In genomic region chr18:11607897-11608296, GRCh38 we compare ENCODE assay signal across 40 cellular contexts. TPM values are rescaled to one million over a fixed set of nuclear protein-coding genes. Genes with fewer than 3 reads are reported as not detected.
DNase-seq lines count a peak whose midpoint lies in the region; ATAC-seq, FAIRE-seq and TF ChIP-seq lines count a peak whose summit lies in the region.
"Had no signal": no experiment of that assay in that cellular context is flagged by ENCODE, and none has a peak within 500 bp of the region (broad histone marks: within the 10 kb centered on the region; RNA-seq: fewer than 3 reads in every experiment).

No MANE protein-coding gene starts in this region.

- peaks cover 0 to 8% of the 10 kb centered on the region in 2 experiments; a peak in 2 of 5 replicates for H3K27me3 ChIP-seq in HepG2 (ENCODE audit: control insufficient read depth in 1 of 2, insufficient read depth in 2 of 2, low read length in 2 of 2)
- H3K27me3 ChIP-seq in right lobe of liver = no peaks in the 10 kb centered on the region
- H3K27me3 ChIP-seq in H1 (replicated peaks in 1 of 4; ENCODE audit: control insufficient read depth in 3 of 4, extremely low read depth in 1 of 4, insufficient read depth in 3 of 4, low read length in 3 of 4) = no peaks in the 10 kb centered on the region
- H3K27me3 ChIP-seq: adrenal gland, brain microvascular endothelial cell, suprapubic skin had no signal

- no peak overlapping the region for H2AK5ac ChIP-seq in H1 (ENCODE audit: low read depth, low read length)

- H3K4me1 ChIP-seq in HepG2 (ENCODE audit: insufficient read depth, low read length) (no peaks in the 10 kb centered on the region), right lobe of liver (no peaks in the 10 kb centered on the region), H1 (replicated peaks in 1 of 4; ENCODE audit: control insufficient read depth in 3 of 4, insufficient read depth in 4 of 4, low read length in 3 of 4) (no peaks in the 10 kb centered on the region)
- H3K4me1 ChIP-seq: adrenal gland, suprapubic skin had no signal

- no peaks in the 10 kb centered on the region for H3K79me2 ChIP-seq in HepG2 (ENCODE audit: insufficient read depth, low read length)
- no peaks in the 10 kb centered on the region for H3K79me2 ChIP-seq in H1 (ENCODE audit: control insufficient read depth in 1 of 2, insufficient read depth in 2 of 2, low read length in 2 of 2)

- H4K91ac ChIP-seq in H1 (replicated peaks; ENCODE audit: insufficient read length, low read length) = no peak overlapping the region

- no peak overlapping the region for H3K56ac ChIP-seq in H1 (replicated peaks; ENCODE audit: insufficient read length, low read depth, low read length)

- no peak overlapping the region for H2AFZ ChIP-seq in HepG2 (ENCODE audit: low read length)
- H2AFZ ChIP-seq in H1 (ENCODE audit: low read length) = no peak overlapping the region

- FAIRE-seq in HepG2 (lab: Jason Lieb, UNC) (no peak), H1 (lab: Jason Lieb, UNC) (no peak)
- FAIRE-seq: A204.1, colon, H54, HTR-8/SVneo, keratinocyte had no signal

- ATAC-seq in HepG2 (no peak), right lobe of liver (no peak), HG02840 (IDR thresholded peaks at IDR 0.05; ENCODE audit: low FRiP score, unreplicated experiment) (no peak), HG03175 (IDR thresholded peaks at IDR 0.05; ENCODE audit: unreplicated experiment) (no peak)
- ATAC-seq: left ventricle myocardium superior; naive thymus-derived CD4-positive, alpha-beta T cell; Panc1 had no signal

- no peak overlapping the region for H2BK15ac ChIP-seq in H1 (ENCODE audit: low read length)

- H3K9ac ChIP-seq in HepG2 (ENCODE audit: insufficient read depth, low read depth, low read length) = no peak overlapping the region
- H3K9ac ChIP-seq in H1 (replicated peaks in 1 of 4; ENCODE audit: extremely low read depth in 1 of 4, low read depth in 3 of 4, low read length in 3 of 4) = no peak overlapping the region
- H3K9ac ChIP-seq: KMS-11 had no signal

- in situ Hi-C loops in HepG2 (cut with HindIII; ENCODE audit: extremely low pct_ligation_motif_present, low pct_unique_long_range_greater_than_20kb) = no loop called here

- no peak overlapping the region for H3K4ac ChIP-seq in H1 (replicated peaks; ENCODE audit: insufficient read length, low read depth, low read length)

- H2BK5ac ChIP-seq in H1 (ENCODE audit: low read depth, low read length) = no peak overlapping the region

- POLR2A ChIA-PET in HepG2 (lab: Yijun Ruan, JAX) = no interaction called here
- POLR2A ChIA-PET in H1 (lab: Charles Lee; ENCODE audit: partially characterized antibody) = no interaction called here

- intact Hi-C loops in HepG2 (cut with micrococcal nuclease; ENCODE audit: unreplicated experiment) = no loop called here
- intact Hi-C loops in right lobe of liver (cut with DNase I) = no loop called here

- H3K18ac ChIP-seq in H1 (ENCODE audit: extremely low read depth, low read length) = no peak overlapping the region

- H4K5ac ChIP-seq in H1 (ENCODE audit: insufficient read length, low read depth, low read length) = no peak overlapping the region

- TF ChIP-seq RAD21 in HepG2 (CRISPR knock-in tag; IDR thresholded peaks at IDR 0.05) (no peak), H1 (IDR thresholded peaks at IDR 0.05 in 1 of 2, conservative IDR thresholded peaks at IDR 0.05 in 1 of 2; ENCODE audit: low read depth in 2 of 2, low read length in 2 of 2) (no peak)

- TF ChIP-seq EP300 in HepG2 (IDR thresholded peaks at IDR 0.05; ENCODE audit: low read depth in 2 of 2, low read length in 2 of 2) (no peak), HepG2 (CRISPR knock-in tag; IDR thresholded peaks at IDR 0.05; ENCODE audit: borderline replicate concordance) (no peak), H1 (IDR thresholded peaks at IDR 0.05; ENCODE audit: borderline replicate concordance in 1 of 2, low read depth in 2 of 2, low read length in 2 of 2) (no peak)

- no peak overlapping the region for H3K14ac ChIP-seq in H1 (ENCODE audit: insufficient read length)

- H2BK120ac ChIP-seq in H1 (replicated peaks; ENCODE audit: low read depth, low read length) = no peak overlapping the region

- H3K4me3 ChIP-seq in HepG2 (replicated peaks in 1 of 3; ENCODE audit: insufficient read depth in 1 of 3, low read depth in 2 of 3, low read length in 3 of 3) = no peak overlapping the region
- H3K4me3 ChIP-seq in right lobe of liver = no peak overlapping the region
- H3K4me3 ChIP-seq in H1 (ENCODE audit: extremely low read depth in 1 of 4, insufficient read depth in 2 of 4, low read depth in 3 of 4, low read length in 4 of 4) = no peak overlapping the region
- H3K4me3 ChIP-seq: adrenal gland, MG63, smooth muscle cell, suprapubic skin had no signal

- WGBS in HepG2 (ENCODE audit: low lambda C conversion rate) = 25% methylated on average over 2 of the region's 2 CpGs
- 50% methylated on average over 1 of the region's 2 CpGs for WGBS in right lobe of liver (ENCODE audit: insufficient coverage, low coverage, low lambda C conversion rate, missing lambda C conversion rate)
- whole genome bisulfite sequencing in H1 (ENCODE audit: extremely low coverage in 1 of 2, insufficient coverage in 1 of 2, insufficient read length in 1 of 2, insufficient replicate concordance in 2 of 2, low coverage in 1 of 2, low lambda C conversion rate in 2 of 2, missing lambda C conversion rate in 1 of 2), 2 experiments = 44% methylated on average over 2 of the region's 2 CpGs; no CpG with 5 or more reads in 1 of the 2 experiments

- H3K23ac ChIP-seq in H1 (ENCODE audit: insufficient read length) = no peak overlapping the region

- H3K79me1 ChIP-seq in H1 (ENCODE audit: low read depth, low read length) = no peaks in the 10 kb centered on the region

- H2BK20ac ChIP-seq in H1 (ENCODE audit: low read length) = no peak overlapping the region

- H3K23me2 ChIP-seq in H1 (ENCODE audit: low read depth, low read length) = no peaks in the 10 kb centered on the region

- DNase-seq in HepG2 (ENCODE audit: low spot score) = no peak
- DNase-seq in right lobe of liver = no peak
- DNase-seq in H1 (ENCODE audit: low read depth in 1 of 2, low spot score in 2 of 2) = no peak
- DNase-seq in midbrain (lab: John Stamatoyannopoulos, UW) = peak; percentile 19
- no peak for DNase-seq in SKM-1 (lab: John Stamatoyannopoulos, UW; ENCODE audit: unreplicated experiment)
- no peak for DNase-seq in effector CD8-positive, alpha-beta T cell (lab: John Stamatoyannopoulos, UW)
- DNase-seq: activated CD4-positive, alpha-beta memory T cell treated with anti-CD3 and anti-CD28 coated beads, Interleukin-2, amount 10 ng/mL, durations not matched to agents 7 days and 5 days; activated CD4-positive, CD25-positive, alpha-beta regulatory T cell treated with anti-CD3 and anti-CD28 coated beads, Interleukin-2, amount 50 U/mL, for 72 hours; activated CD8-positive, alpha-beta memory T cell treated with anti-CD3 and anti-CD28 coated beads, Interleukin-2, amount 50 U/mL, for 48 hours; activated naive CD4-positive, alpha-beta T cell treated with anti-CD3 and anti-CD28 coated beads for 36 hours; adrenal gland; AML-193; brain microvascular endothelial cell; CD4-positive, alpha-beta T cell; EL; erythroblast; left ventricle myocardium superior; MG63; naive thymus-derived CD4-positive, alpha-beta T cell; NCI-H1417 treated with DMSO at 0.1 percent for 48 hours; NCI-H2081; NCI-H226; NCI-H69; SIG-M5; stimulated activated naive CD4-positive, alpha-beta T cell treated with Interleukin-2 at 50 U/mL for 16 hours had no signal

- H4K8ac ChIP-seq in H1 (ENCODE audit: extremely low read depth, insufficient read depth, low read length) = no peak overlapping the region

- H3K27ac ChIP-seq in HepG2 (ENCODE audit: extremely low read length, insufficient read depth, low read length) = no peak overlapping the region
- H3K27ac ChIP-seq in right lobe of liver = no peak overlapping the region
- no peak overlapping the region for H3K27ac ChIP-seq in H1 (ENCODE audit: low read depth, low read length)
- H3K27ac ChIP-seq: adrenal gland, brain microvascular endothelial cell, KMS-11, suprapubic skin had no signal

- H4K20me1 ChIP-seq in HepG2 (ENCODE audit: insufficient read depth, low read length) = no peaks in the 10 kb centered on the region
- no peaks in the 10 kb centered on the region for H4K20me1 ChIP-seq in H1 (replicated peaks in 1 of 2; ENCODE audit: control insufficient read depth in 1 of 2, insufficient read depth in 2 of 2, low read length in 2 of 2)

- CTCF ChIA-PET in HepG2 (lab: Yijun Ruan, JAX; ENCODE audit: low intra/inter-chr PET ratio, low total read pairs) = no interaction called here
- CTCF ChIA-PET in H1 (lab: Charles Lee; ENCODE audit: partially characterized antibody) = no interaction called here

- H2BK12ac ChIP-seq in H1 (ENCODE audit: low read depth, low read length) = no peak overlapping the region

- no TSS peak for BruUV-seq in HepG2 (replicated peaks; lab: Mats Ljungman, UMichigan)

- TF ChIP-seq CTCF in HepG2 (CRISPR knock-in tag; IDR thresholded peaks at IDR 0.05) = no peak
- no peak for TF ChIP-seq CTCF in right lobe of liver (IDR thresholded peaks at IDR 0.05)
- TF ChIP-seq CTCF in H1 (IDR thresholded peaks at IDR 0.05; ENCODE audit: control extremely low read depth in 1 of 3, insufficient read depth in 1 of 3, low read depth in 1 of 3, low read length in 3 of 3) = no peak

- H3K4me2 ChIP-seq in HepG2 (ENCODE audit: low read depth, low read length) (no peak overlapping the region), H1 (ENCODE audit: insufficient read depth in 1 of 2, low read depth in 2 of 2, low read length in 2 of 2) (no peak overlapping the region)
- H3K4me2 ChIP-seq: KMS-11, smooth muscle cell had no signal

- H3K36me3 ChIP-seq in HepG2 (replicated peaks in 1 of 2; ENCODE audit: control insufficient read depth in 1 of 2, insufficient read depth in 2 of 2, low read length in 2 of 2) (no peaks in the 10 kb centered on the region), right lobe of liver (no peaks in the 10 kb centered on the region), H1 (ENCODE audit: control insufficient read depth in 2 of 4, insufficient read depth in 4 of 4, low read length in 3 of 4) (no peaks in the 10 kb centered on the region)
- H3K36me3 ChIP-seq: adrenal gland, brain microvascular endothelial cell, MG63, suprapubic skin had no signal

- no peaks in the 10 kb centered on the region for H3K9me3 ChIP-seq in HepG2 (ENCODE audit: low read length)
- no peaks in the 10 kb centered on the region for H3K9me3 ChIP-seq in right lobe of liver
- H3K9me3 ChIP-seq in H1 (ENCODE audit: insufficient read depth in 2 of 2, low read depth in 1 of 2, low read length in 1 of 2) = peaks cover 0 to under 1% of the 10 kb centered on the region in 2 experiments; a peak in 1 of 4 replicates
- H3K9me3 ChIP-seq: adrenal gland, MG63, suprapubic skin had no signal

- TF ChIP-seq POLR2A in HepG2 (IDR thresholded peaks at IDR 0.05; ENCODE audit: insufficient read depth in 1 of 2, low read depth in 2 of 2, low read length in 2 of 2) = no peak
- no peak for TF ChIP-seq POLR2A in right lobe of liver (IDR thresholded peaks at IDR 0.05)
- no peak for TF ChIP-seq POLR2A in H1 (IDR thresholded peaks at IDR 0.05; ENCODE audit: control extremely low read depth in 1 of 2, low read depth in 2 of 2, low read length in 2 of 2)

RNA-seq across cellular contexts. Expression of gene SLC35G4, which starts 1.5 kb away (rescaled TPM):
- total RNA-seq in HepG2 (2016; rRNA removed; fragmentation: Illumina TruSeq; extraction: Trizol) = not detected in 2 replicates
- not detected in 2 replicates for total RNA-seq in HepG2 (2016; cell fraction: cytosol; rRNA removed; fragmentation: Illumina TruSeq; extraction: Trizol; ENCODE audit: low read depth)
- not detected in 2 replicates for total RNA-seq in HepG2 (2016; cell fraction: insoluble cytoplasmic fraction; rRNA removed; fragmentation: Illumina TruSeq; extraction: Trizol)
- not detected in 2 replicates for total RNA-seq in HepG2 (2016; cell fraction: membrane; rRNA removed; fragmentation: Illumina TruSeq; extraction: Trizol)
- not detected in 2 replicates for total RNA-seq in HepG2 (2016; cell fraction: nucleus; rRNA removed; fragmentation: Illumina TruSeq; extraction: Trizol)
- polyA plus RNA-seq in HepG2 (2011; rRNA removed) = not detected in 2 replicates
- not detected in 2 replicates for polyA plus RNA-seq in HepG2 (2011; cell fraction: cytosol; rRNA removed)
- not detected in 2 replicates for polyA plus RNA-seq in HepG2 (2011; cell fraction: nucleus; rRNA removed)
- polyA plus RNA-seq in HepG2 (2012) = not detected in 2 replicates
- not detected in 2 replicates for polyA plus RNA-seq in HepG2 (2016; cell fraction: cytosol; fragmentation: Illumina TruSeq; extraction: Trizol; ENCODE audit: low read depth)
- not detected in 2 replicates for polyA plus RNA-seq in HepG2 (2016; cell fraction: insoluble cytoplasmic fraction; fragmentation: Illumina TruSeq; extraction: Trizol; ENCODE audit: low read depth)
- polyA plus RNA-seq in HepG2 (2016; cell fraction: membrane; fragmentation: Illumina TruSeq; extraction: Trizol; ENCODE audit: low read depth) = not detected in 2 replicates
- polyA plus RNA-seq in HepG2 (2016; cell fraction: nucleus; fragmentation: Illumina TruSeq; extraction: Trizol; ENCODE audit: insufficient read depth, low read depth) = not detected in 2 replicates
- not detected in 2 replicates for polyA minus RNA-seq in HepG2 (2011; rRNA and poly(A)+ RNA removed; ENCODE audit: low replicate concordance)
- polyA minus RNA-seq in HepG2 (2011; cell fraction: cytosol; rRNA and poly(A)+ RNA removed) = not detected in 2 replicates
- polyA minus RNA-seq in HepG2 (2011; cell fraction: nucleus; rRNA and poly(A)+ RNA removed) = not detected in 2 replicates
- not detected for total RNA-seq in right lobe of liver
- not detected in 2 replicates for total RNA-seq in H1 (2021; fragmentation: NEBNext Ultra II Directional; extraction: Animal tissue kit (Norgen Biotek cat#: 25700))
- not detected in 2 replicates for polyA plus RNA-seq in H1 (2011; rRNA removed)
- polyA plus RNA-seq in H1 (2011; cell fraction: cytosol; rRNA removed) = not detected
- not detected for polyA plus RNA-seq in H1 (2011; cell fraction: nucleus; rRNA removed)
- not detected in 4 replicates for polyA plus RNA-seq in H1 (2012, experiment 1 of 2)
- not detected for polyA plus RNA-seq in H1 (2012, experiment 2 of 2)
- not detected for polyA plus RNA-seq in H1 (2013, experiment 1 of 2)
- not detected for polyA plus RNA-seq in H1 (2013, experiment 2 of 2)
- not detected in 2 replicates for polyA minus RNA-seq in H1 (2011; rRNA and poly(A)+ RNA removed)
- not detected for polyA minus RNA-seq in H1 (2011; cell fraction: cytosol; rRNA and poly(A)+ RNA removed)
- not detected for polyA minus RNA-seq in H1 (2011; cell fraction: nucleus; rRNA and poly(A)+ RNA removed)
- total RNA-seq: activated CD4-positive, alpha-beta memory T cell treated with anti-CD3 and anti-CD28 coated beads, Interleukin-2, amount 10 ng/mL, durations not matched to agents 7 days and 5 days; activated naive CD4-positive, alpha-beta T cell treated with anti-CD3 and anti-CD28 coated beads for 36 hours; activated T-helper 1 cell treated with anti-CD3 and anti-CD28 coated beads, Interleukin-12 subunit alpha, Interleukin-12 subunit beta, Interleukin-2, Interleukin-4 antibody, amounts not matched to agents 30 ng/mL and 10 ng/mL and 1 ng/mL, durations not matched to agents 14 hours and 24 hours and 36 hours; adrenal gland; CD4-positive, alpha-beta T cell; fibroblast of villous mesenchyme; left ventricle myocardium superior; naive thymus-derived CD4-positive, alpha-beta T cell; pulmonary artery endothelial cell; smooth muscle cell; suprapubic skin; ureter had no signal
- polyA plus RNA-seq: adrenal gland; keratinocyte; naive thymus-derived CD4-positive, alpha-beta T cell; smooth muscle cell had no signal

Comparison
In these comparisons a context has a peak if more than half of its experiments do, and no peak if none do; other contexts are left out.
1. Of the 41 proteins assayed by ChIP-seq in both HepG2 and H1: peak only in HepG2: none; only in H1: none; in both: MAFK; in neither: 40.